In genomic region chr15:76337739-76338554, GRCh38 we compare ENCODE assay signal across 8 cellular contexts. TPM values are rescaled to one million over a fixed set of nuclear protein-coding genes. Genes with fewer than 3 reads are reported as not detected.
DNase-seq lines count a peak whose midpoint lies in the region; ATAC-seq, FAIRE-seq and TF ChIP-seq lines count a peak whose summit lies in the region.

No MANE protein-coding gene starts in this region.

- intact Hi-C loops in spleen (cut with DNase I; ENCODE audit: low total_unique reads): no loop called here
- intact Hi-C loops in gastrocnemius medialis (cut with DNase I; ENCODE audit: low total_unique reads): loop anchor here (10.0 kb wide), 1 partner anchor 527 kb away; no protein-coding TSS in a partner anchor
- intact Hi-C loops in left colon (cut with DNase I, micrococcal nuclease): no loop called here

- DNase-seq in SIG-M5 treated with dmso at 0.1 percent for 504 hours (lab: John Stamatoyannopoulos, UW; ENCODE audit: unreplicated experiment) (peak; percentile 36), SIG-M5 (lab: John Stamatoyannopoulos, UW) (no peak), SK-N-MC (ENCODE audit: low read depth, low spot score) (no peak), frontal cortex (ENCODE audit: low spot score in 2 of 2) (peak; percentile 41 to 58), spleen (peak; percentile 83), gastrocnemius medialis (no peak), left colon (no peak), glomerular visceral epithelial cell (ENCODE audit: extremely low spot score) (no peak)

- peaks cover 11% of the 10 kb centered on the region; the same call in 1 of the 2 replicates for H3K36me3 ChIP-seq in SK-N-MC (ENCODE audit: insufficient read depth, low read length)
- H3K36me3 ChIP-seq in spleen: no peaks in the 10 kb centered on the region
- no peaks in the 10 kb centered on the region for H3K36me3 ChIP-seq in gastrocnemius medialis

- FAIRE-seq in frontal cortex (lab: Jason Lieb, UNC): no peak

- TF ChIP-seq CTCF in spleen (IDR thresholded peaks at IDR 0.05 in 8 of 11, conservative IDR thresholded peaks at IDR 0.05 in 3 of 11): no peak
- no peak for TF ChIP-seq CTCF in gastrocnemius medialis (IDR thresholded peaks at IDR 0.05 in 4 of 5, conservative IDR thresholded peaks at IDR 0.05 in 1 of 5)

- no peak overlapping the region for H3K27ac ChIP-seq in SK-N-MC
- H3K27ac ChIP-seq in spleen: peak overlapping the region in 1 of 8 donors; percentile 82
- H3K27ac ChIP-seq in gastrocnemius medialis: no peak overlapping the region

- in situ Hi-C loops in gastrocnemius medialis (cut with MboI; ENCODE audit: low sequenced_read_pairs in 4 of 4): loop anchor here in 3 of 4 donors (10.0 to 25.0 kb wide), 2 partner anchors 143 to 151 kb away; no protein-coding TSS in a partner anchor

- H3K4me3 ChIP-seq in SK-N-MC (peak overlapping the region; percentile 94), spleen (peak overlapping the region in 7 of 8 donors; percentile 2 to 67 (median 28)), gastrocnemius medialis (no peak overlapping the region)

- 3 to 5% (median 5%) methylated on average over 36 to 96 of the region's 96 CpGs for WGBS in spleen, 5 donors

- no peaks in the 10 kb centered on the region for H3K9me3 ChIP-seq in SK-N-MC (ENCODE audit: low read depth, low read length)
- peaks cover 0 to 11% (median 0%) of the 10 kb centered on the region in 8 donors for H3K9me3 ChIP-seq in spleen
- H3K9me3 ChIP-seq in gastrocnemius medialis: no peaks in the 10 kb centered on the region

- TF ChIP-seq POLR2A in spleen (IDR thresholded peaks at IDR 0.05): no peak
- TF ChIP-seq POLR2A in gastrocnemius medialis (IDR thresholded peaks at IDR 0.05): no peak

- H3K27me3 ChIP-seq in spleen (replicated peaks in 1 of 7) (peaks cover 33 to 100% (median 99%) of the 10 kb centered on the region in 7 donors), gastrocnemius medialis (peaks cover 94 to 100% (median 96%) of the 10 kb centered on the region in 3 donors)

- peak overlapping the region; percentile 77 for H3K9ac ChIP-seq in SK-N-MC (ENCODE audit: insufficient read length)

- H3K4me1 ChIP-seq in spleen (peaks cover 52 to 83% (median 80%) of the 10 kb centered on the region in 6 donors), gastrocnemius medialis (peaks cover 40 to 43% of the 10 kb centered on the region in 2 donors)

- no peak for ATAC-seq in gastrocnemius medialis
- ATAC-seq in left colon: no peak

RNA-seq across cellular contexts. Expression of gene ISL2, which starts 1.4 kb away (rescaled TPM):
- not detected for total RNA-seq in frontal cortex
- 1 to 10 TPM in 1 of 7 donors, under 1 TPM in 6; 0.32 to 1.1 (median 0.52) TPM for total RNA-seq in spleen
- under 1 TPM; 0.20 to 0.29 (median 0.22) TPM for polyA plus RNA-seq in spleen
- total RNA-seq in gastrocnemius medialis: not detected
- under 1 TPM; 0.24 to 0.95 TPM for total RNA-seq in left colon

RNA-seq across cellular contexts. Expression of gene ETFA, which starts 26.7 kb away (rescaled TPM):
- 61.1 TPM for total RNA-seq in frontal cortex
- 10 to 100 TPM; 62.5 to 98.5 (median 82.4) TPM for total RNA-seq in spleen
- polyA plus RNA-seq in spleen: 10 to 100 TPM; 49.7 to 86.8 (median 65.2) TPM
- 100 to 1,000 TPM; 179 to 261 (median 227) TPM for total RNA-seq in gastrocnemius medialis
- 100 to 1,000 TPM; 271 to 289 TPM for total RNA-seq in left colon

Comparison
In these comparisons a context has a peak if more than half of its experiments do, and no peak if none do; other contexts are left out.
1. DNase-seq: peak in SIG-M5 treated with dmso at 0.1 percent for 504 hours (single experiment), frontal cortex (2 of 2) and spleen (single experiment); none in SIG-M5 (single experiment), SK-N-MC (single experiment), gastrocnemius medialis (0 of 2), left colon (0 of 2) and glomerular visceral epithelial cell (single experiment).
2. H3K4me3 ChIP-seq: peak in SK-N-MC (single experiment) and spleen (7 of 8); none in gastrocnemius medialis (0 of 4).